9 cellular contexts compared by ENCODE assay signal in the genomic region with DNA sequence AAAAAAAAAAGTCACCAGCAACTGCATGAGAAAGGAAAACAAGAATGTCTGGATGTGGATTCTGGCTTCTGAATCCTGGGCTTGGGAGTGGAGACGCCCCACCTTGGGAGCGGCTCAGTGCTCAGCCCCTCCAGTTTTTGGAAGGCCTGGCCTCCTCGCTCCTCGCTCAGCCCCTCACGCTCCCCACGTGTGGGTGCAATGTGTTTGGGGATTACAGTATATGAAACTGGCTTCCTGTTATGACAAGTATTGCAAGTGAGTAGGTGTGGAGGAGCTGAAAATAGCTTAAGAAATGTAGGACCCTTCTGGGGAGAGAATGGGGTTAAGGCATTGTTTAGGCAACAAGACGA.
DNase-seq lines count a peak whose midpoint lies in the region; ATAC-seq and TF ChIP-seq lines count a peak whose summit lies in the region.
"Had no signal": no experiment of that assay in that cellular context is flagged by ENCODE, and none has a peak within 500 bp of the region (broad histone marks: within the 10 kb centered on the region; RNA-seq: fewer than 3 reads in every experiment).

No MANE protein-coding gene starts in this region.

- intact Hi-C loops in vagina (cut with DNase I) = no loop called here
- intact Hi-C loops in right lobe of liver (cut with DNase I) = no loop called here

- H3K27ac Mint-ChIP-seq in activated naive CD4-positive, alpha-beta T cell treated with anti-CD3 and anti-CD28 coated beads, Interleukin-2, amount 10 ng/mL, durations not matched to agents 7 days and 5 days = peak overlapping the region; percentile 94

- TF ChIP-seq CTCF in vagina (IDR thresholded peaks at IDR 0.05) = no peak
- TF ChIP-seq CTCF in right lobe of liver (IDR thresholded peaks at IDR 0.05) = no peak

- WGBS in right lobe of liver (ENCODE audit: insufficient coverage, low coverage, low lambda C conversion rate, missing lambda C conversion rate) = 61% methylated on average over 7 of the region's 7 CpGs

- H3K36me3 Mint-ChIP-seq in activated naive CD4-positive, alpha-beta T cell treated with anti-CD3 and anti-CD28 coated beads, Interleukin-2, amount 10 ng/mL, durations not matched to agents 7 days and 5 days = peaks cover 27% of the 10 kb centered on the region

- TF ChIP-seq POLR2A in GM18505 (IDR thresholded peaks at IDR 0.05; ENCODE audit: borderline replicate concordance, extremely low read depth, insufficient read depth, insufficient read length) = peak; percentile 2
- no peak for TF ChIP-seq POLR2A in vagina (IDR thresholded peaks at IDR 0.05)
- TF ChIP-seq POLR2A in right lobe of liver (IDR thresholded peaks at IDR 0.05) = no peak

- no peaks in the 10 kb centered on the region for H3K27me3 ChIP-seq in vagina
- H3K27me3 ChIP-seq in right lobe of liver = no peaks in the 10 kb centered on the region
- H3K27me3 ChIP-seq: pancreas had no signal

- no peaks in the 10 kb centered on the region for H3K27me3 Mint-ChIP-seq in activated naive CD4-positive, alpha-beta T cell treated with anti-CD3 and anti-CD28 coated beads, Interleukin-2, amount 10 ng/mL, durations not matched to agents 7 days and 5 days

- H3K4me3 Mint-ChIP-seq in activated naive CD4-positive, alpha-beta T cell treated with anti-CD3 and anti-CD28 coated beads, Interleukin-2, amount 10 ng/mL, durations not matched to agents 7 days and 5 days = no peak overlapping the region

- H3K4me3 ChIP-seq in vagina (no peak overlapping the region), right lobe of liver (no peak overlapping the region)
- H3K4me3 ChIP-seq: pancreas had no signal

- H3K9me3 ChIP-seq in vagina (no peaks in the 10 kb centered on the region), right lobe of liver (no peaks in the 10 kb centered on the region)
- H3K9me3 ChIP-seq: pancreas had no signal

- H3K4me1 Mint-ChIP-seq in activated naive CD4-positive, alpha-beta T cell treated with anti-CD3 and anti-CD28 coated beads, Interleukin-2, amount 10 ng/mL, durations not matched to agents 7 days and 5 days = peaks cover 68% of the 10 kb centered on the region

- H3K27ac ChIP-seq in vagina (no peak overlapping the region), right lobe of liver (no peak overlapping the region)
- H3K27ac ChIP-seq: pancreas had no signal

- H3K36me3 ChIP-seq in vagina = no peaks in the 10 kb centered on the region
- no peaks in the 10 kb centered on the region for H3K36me3 ChIP-seq in right lobe of liver
- H3K36me3 ChIP-seq: pancreas had no signal

- H3K9me3 Mint-ChIP-seq in activated naive CD4-positive, alpha-beta T cell treated with anti-CD3 and anti-CD28 coated beads, Interleukin-2, amount 10 ng/mL, durations not matched to agents 7 days and 5 days = no peaks in the 10 kb centered on the region

- CTCF ChIA-PET in activated naive CD4-positive, alpha-beta T cell treated with anti-CD3 and anti-CD28 coated beads, Interleukin-2, amount 10 ng/mL, durations not matched to agents 7 days and 5 days (lab: Charles Lee) = interaction anchor here (0.7 to 1.9 kb wide), 4 partner anchors 10 to 522 kb away, joined by 3 to 7 read pairs (median 3); partner anchors contain the start of gene HIVEP1

- DNase-seq in activated naive CD4-positive, alpha-beta T cell treated with anti-CD3 and anti-CD28 coated beads, Interleukin-2, amount 10 ng/mL, durations not matched to agents 7 days and 5 days = peak; percentile 43
- DNase-seq in stimulated activated CD4-positive, alpha-beta T cell treated with anti-CD3 and anti-CD28 coated beads, Interleukin-1b, Interleukin-23, amount 100 ng/mL, for 4 hours (ENCODE audit: low read depth in 2 of 2) = peak; percentile 36 to 61
- no peak for DNase-seq in DMS 273 treated with DMSO at 0.1 percent for 48 hours (lab: John Stamatoyannopoulos, UW)
- no peak for DNase-seq in HPDE6-E6E7 (ENCODE audit: extremely low spot score)
- no peak for DNase-seq in vagina (ENCODE audit: extremely low spot score in 2 of 2)
- DNase-seq in right lobe of liver = no peak
- DNase-seq: pancreas had no signal

- peaks cover 19% of the 10 kb centered on the region for H3K4me1 ChIP-seq in vagina
- no peaks in the 10 kb centered on the region for H3K4me1 ChIP-seq in right lobe of liver

- ATAC-seq in GM18505 (IDR thresholded peaks at IDR 0.05; ENCODE audit: unreplicated experiment) (no peak), HG03442 (IDR thresholded peaks at IDR 0.05; ENCODE audit: unreplicated experiment) (peak; percentile 58), right lobe of liver (no peak)

Comparison
In these comparisons a context has a peak if more than half of its experiments do, and no peak if none do; other contexts are left out.
1. DNase-seq: peak in activated naive CD4-positive, alpha-beta T cell treated with anti-CD3 and anti-CD28 coated beads, Interleukin-2, amount 10 ng/mL, durations not matched to agents 7 days and 5 days (single experiment) and stimulated activated CD4-positive, alpha-beta T cell treated with anti-CD3 and anti-CD28 coated beads, Interleukin-1b, Interleukin-23, amount 100 ng/mL, for 4 hours (2 of 2); none in DMS 273 treated with DMSO at 0.1 percent for 48 hours (single experiment), HPDE6-E6E7 (single experiment), vagina (0 of 2) and right lobe of liver (0 of 3).